In the genomic region with DNA sequence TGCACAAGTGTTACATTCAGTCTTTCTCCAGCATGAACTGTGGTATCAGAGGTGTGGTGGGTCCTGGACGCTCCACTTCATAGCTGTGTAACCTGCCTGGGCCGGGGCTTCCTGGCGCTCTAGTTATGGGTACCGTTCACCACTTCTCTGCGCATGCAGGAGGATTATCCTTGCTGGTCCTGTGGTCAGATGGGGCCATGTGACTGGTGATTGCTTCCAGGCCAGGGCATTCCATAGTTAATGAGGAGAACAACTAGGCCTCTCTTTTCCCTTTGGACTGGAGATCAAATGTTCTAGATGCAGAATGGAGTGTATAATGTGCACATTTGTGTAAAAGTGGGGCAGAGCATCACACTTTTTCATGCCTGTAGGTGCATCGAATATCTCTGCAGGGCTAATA, we compare ENCODE assay signal across 21 cellular contexts.
DNase-seq lines count a peak whose midpoint lies in the region; TF ChIP-seq lines count a peak whose summit lies in the region.
"Had no signal": no experiment of that assay in that cellular context is flagged by ENCODE, and none has a peak within 500 bp of the region (broad histone marks: within the 10 kb centered on the region; RNA-seq: fewer than 3 reads in every experiment).

No MANE protein-coding gene starts in this region.

- no peak overlapping the region for H3K23ac ChIP-seq in mesendoderm (ENCODE audit: low read length)

- in situ Hi-C loops in SK-MEL-5 (cut with HindIII; ENCODE audit: low pct_unique_long_range_greater_than_20kb, low sequenced_read_pairs), result no loop called here

- H3K9me3 ChIP-seq in left ventricle myocardium inferior (replicated peaks), result no peaks in the 10 kb centered on the region
- H3K9me3 ChIP-seq: BE2C; BLaER1 treated with 17β-estradiol and CSF1 and Interleukin-3, amounts not matched to agents 10 nM and 100 nM had no signal

- H3K18ac ChIP-seq in mesendoderm (ENCODE audit: low read length), result no peak overlapping the region

- no peak overlapping the region for H3K4ac ChIP-seq in mesendoderm (ENCODE audit: low read depth, low read length)

- H2BK15ac ChIP-seq in mesendoderm (replicated peaks; ENCODE audit: low read depth), result no peak overlapping the region

- H3K9ac ChIP-seq in mesendoderm (ENCODE audit: low read length), result no peak overlapping the region
- H3K9ac ChIP-seq: BLaER1 treated with 17β-estradiol and CSF1 and Interleukin-3, amounts not matched to agents 10 nM and 100 nM; GM23248 had no signal

- H3K4me2 ChIP-seq in mesendoderm (ENCODE audit: low read length), result no peak overlapping the region
- H3K4me2 ChIP-seq: BLaER1 treated with 17β-estradiol and CSF1 and Interleukin-3, amounts not matched to agents 10 nM and 100 nM had no signal

- no peaks in the 10 kb centered on the region for H3K79me2 ChIP-seq in mesendoderm (ENCODE audit: control insufficient read depth, insufficient read depth, low read length)

- TF ChIP-seq CTCF in left ventricle myocardium inferior (IDR thresholded peaks at IDR 0.05; ENCODE audit: borderline replicate concordance), result no peak

- H2BK120ac ChIP-seq in mesendoderm (ENCODE audit: low read depth, low read length), result no peak overlapping the region

- no peak overlapping the region for H4K5ac ChIP-seq in mesendoderm (ENCODE audit: low read length)

- H3K36me3 ChIP-seq in mesendoderm (ENCODE audit: control insufficient read depth, insufficient read depth, low read length) (no peaks in the 10 kb centered on the region), left ventricle myocardium inferior (no peaks in the 10 kb centered on the region)
- H3K36me3 ChIP-seq: BE2C; BLaER1 treated with 17β-estradiol and CSF1 and Interleukin-3, amounts not matched to agents 10 nM and 100 nM had no signal

- no peak overlapping the region for H2AK5ac ChIP-seq in mesendoderm (ENCODE audit: low read length)

- peak; percentile 50 for DNase-seq in SK-MEL-5 (ENCODE audit: low read depth, low spot score)
- peak; percentile 75 for DNase-seq in islet precursor cell
- peak; percentile 15 for DNase-seq in pons (ENCODE audit: low spot score)
- DNase-seq in mesendoderm, result no peak
- no peak for DNase-seq in left ventricle myocardium inferior
- DNase-seq in stimulated activated CD4-positive, alpha-beta T cell treated with anti-CD3 and anti-CD28 coated beads, Interleukin-12 subunit alpha, Interleukin-12 subunit beta, amount 100 ng/mL, for 4 hours, result no peak
- DNase-seq: AML-193; BE2C; CD4-positive, alpha-beta T cell; CD8-positive, alpha-beta memory T cell; DMS 273 treated with DMSO at 0.1 percent for 48 hours; DMS79; EL; GDM1; GM23248; H7; HCEC 1CT had no signal

- no peak overlapping the region for H4K8ac ChIP-seq in mesendoderm (ENCODE audit: low read depth, low read length)

- H2BK5ac ChIP-seq in mesendoderm (ENCODE audit: low read length), result no peak overlapping the region

- intact Hi-C loops in left ventricle myocardium inferior (cut with micrococcal nuclease), result no loop called here

- H3K4me1 ChIP-seq in mesendoderm (ENCODE audit: control insufficient read depth, low read depth, low read length), result no peaks in the 10 kb centered on the region
- H3K4me1 ChIP-seq in left ventricle myocardium inferior, result no peaks in the 10 kb centered on the region
- H3K4me1 ChIP-seq: BE2C; BLaER1 treated with 17β-estradiol and CSF1 and Interleukin-3, amounts not matched to agents 10 nM and 100 nM had no signal

- no CpG with 5 or more reads among the region's 6 CpGs for WGBS in mesendoderm (ENCODE audit: extremely low coverage, insufficient coverage, low lambda C conversion rate)

- H3K27ac ChIP-seq in temporal lobe (ENCODE audit: low read depth, low read length) (peak overlapping the region; percentile 48), mesendoderm (ENCODE audit: low read depth, low read length) (no peak overlapping the region), left ventricle myocardium inferior (replicated peaks) (no peak overlapping the region)
- H3K27ac ChIP-seq: 22Rv1; BLaER1 treated with 17β-estradiol and CSF1 and Interleukin-3, amounts not matched to agents 10 nM and 100 nM; GM23248 had no signal

- H3K27me3 ChIP-seq in mesendoderm (ENCODE audit: insufficient read depth, low read length, poor library complexity), result no peaks in the 10 kb centered on the region
- H3K27me3 ChIP-seq in left ventricle myocardium inferior (ENCODE audit: low read depth), result peaks cover 28% of the 10 kb centered on the region
- H3K27me3 ChIP-seq: BE2C; BLaER1 treated with 17β-estradiol and CSF1 and Interleukin-3, amounts not matched to agents 10 nM and 100 nM had no signal

- H3K56ac ChIP-seq in mesendoderm (ENCODE audit: low read length), result no peak overlapping the region

- H3K4me3 ChIP-seq in mesendoderm (ENCODE audit: low read length) (no peak overlapping the region), left ventricle myocardium inferior (no peak overlapping the region)
- H3K4me3 ChIP-seq: BLaER1 treated with 17β-estradiol and CSF1 and Interleukin-3, amounts not matched to agents 10 nM and 100 nM; GM12878; GM23248 had no signal

- H3K79me1 ChIP-seq in mesendoderm (ENCODE audit: low read length), result no peaks in the 10 kb centered on the region

Comparison
In these comparisons a context has a peak if more than half of its experiments do, and no peak if none do; other contexts are left out.
1. DNase-seq: peak in SK-MEL-5 (single experiment), islet precursor cell (single experiment) and pons (single experiment); none in mesendoderm (single experiment), left ventricle myocardium inferior (single experiment) and stimulated activated CD4-positive, alpha-beta T cell treated with anti-CD3 and anti-CD28 coated beads, Interleukin-12 subunit alpha, Interleukin-12 subunit beta, amount 100 ng/mL, for 4 hours (single experiment).